8 cellular contexts compared by ENCODE assay signal in genomic region chr12:80937391-80938238, GRCh38. TPM values are rescaled to one million over a fixed set of nuclear protein-coding genes. Genes with fewer than 3 reads are reported as not detected.
DNase-seq lines count a peak whose midpoint lies in the region; ATAC-seq and TF ChIP-seq lines count a peak whose summit lies in the region.

LIN7A (minus strand) TSS chr12:80937934; CDS start chr12:80937722, 212 bp downstream.

- peak; percentile 73 for DNase-seq in DMS 273 (lab: John Stamatoyannopoulos, UW; ENCODE audit: unreplicated experiment)
- peak; percentile 56 for DNase-seq in HuH-7.5 (ENCODE audit: low spot score)
- DNase-seq in WTC11 (ENCODE audit: low spot score): peak; percentile 60
- DNase-seq in left ventricle myocardium superior: peak; percentile 80
- DNase-seq in posterior vena cava (ENCODE audit: low spot score): peak; percentile 82
- no peak for DNase-seq in SW 1271 (lab: John Stamatoyannopoulos, UW)

- no peak for TF ChIP-seq CTCF in WTC11 (IDR thresholded peaks at IDR 0.05)

- CTCF ChIA-PET in WTC11 (lab: Charles Lee): interaction anchor here (0.5 to 2.3 kb wide), 4 partner anchors 100 to 320 kb away, joined by 3 to 9 read pairs (median 6); no protein-coding TSS in a partner anchor

- H3K27me3 Mint-ChIP-seq in WTC11 (ENCODE audit: low read depth): peaks cover 18% of the 10 kb centered on the region

- peak; percentile 14 for ATAC-seq in GM21390 (IDR thresholded peaks at IDR 0.05; ENCODE audit: unreplicated experiment)
- peak; percentile 35 for ATAC-seq in WTC11
- ATAC-seq in left ventricle myocardium superior: peak; percentile 87
- ATAC-seq in HG03025 (IDR thresholded peaks at IDR 0.05; ENCODE audit: low FRiP score, unreplicated experiment): no peak

- no peaks in the 10 kb centered on the region for H3K9me3 Mint-ChIP-seq in WTC11

- POLR2A ChIA-PET in WTC11 (lab: Charles Lee): interaction anchor here (0.8 to 1.2 kb wide), 2 partner anchors 14 to 161 kb away, joined by 3 to 4 read pairs; no protein-coding TSS in a partner anchor

- 0 out of 2 replicates have a peak within 1 kb of the TSS, but pooled peaks have one; percentile 9 for H3K27ac Mint-ChIP-seq in WTC11

- H3K36me3 Mint-ChIP-seq in WTC11: no peaks in the 10 kb centered on the region

- intact Hi-C loops in left ventricle myocardium superior (cut with micrococcal nuclease): loop anchor here (5.0 kb wide), 1 partner anchor 100 kb away; no protein-coding TSS in a partner anchor
- intact Hi-C loops in posterior vena cava (cut with DNase I): no loop called here

- peak within 1 kb of the TSS; percentile 96 for H3K4me3 Mint-ChIP-seq in WTC11

- peaks cover 44% of the 10 kb centered on the region for H3K4me1 Mint-ChIP-seq in WTC11

TF ChIP-seq in WTC11, 78 proteins besides CTCF, POLR2A, EP300 and RAD21:
- TF ChIP-seq, protein P1, sequence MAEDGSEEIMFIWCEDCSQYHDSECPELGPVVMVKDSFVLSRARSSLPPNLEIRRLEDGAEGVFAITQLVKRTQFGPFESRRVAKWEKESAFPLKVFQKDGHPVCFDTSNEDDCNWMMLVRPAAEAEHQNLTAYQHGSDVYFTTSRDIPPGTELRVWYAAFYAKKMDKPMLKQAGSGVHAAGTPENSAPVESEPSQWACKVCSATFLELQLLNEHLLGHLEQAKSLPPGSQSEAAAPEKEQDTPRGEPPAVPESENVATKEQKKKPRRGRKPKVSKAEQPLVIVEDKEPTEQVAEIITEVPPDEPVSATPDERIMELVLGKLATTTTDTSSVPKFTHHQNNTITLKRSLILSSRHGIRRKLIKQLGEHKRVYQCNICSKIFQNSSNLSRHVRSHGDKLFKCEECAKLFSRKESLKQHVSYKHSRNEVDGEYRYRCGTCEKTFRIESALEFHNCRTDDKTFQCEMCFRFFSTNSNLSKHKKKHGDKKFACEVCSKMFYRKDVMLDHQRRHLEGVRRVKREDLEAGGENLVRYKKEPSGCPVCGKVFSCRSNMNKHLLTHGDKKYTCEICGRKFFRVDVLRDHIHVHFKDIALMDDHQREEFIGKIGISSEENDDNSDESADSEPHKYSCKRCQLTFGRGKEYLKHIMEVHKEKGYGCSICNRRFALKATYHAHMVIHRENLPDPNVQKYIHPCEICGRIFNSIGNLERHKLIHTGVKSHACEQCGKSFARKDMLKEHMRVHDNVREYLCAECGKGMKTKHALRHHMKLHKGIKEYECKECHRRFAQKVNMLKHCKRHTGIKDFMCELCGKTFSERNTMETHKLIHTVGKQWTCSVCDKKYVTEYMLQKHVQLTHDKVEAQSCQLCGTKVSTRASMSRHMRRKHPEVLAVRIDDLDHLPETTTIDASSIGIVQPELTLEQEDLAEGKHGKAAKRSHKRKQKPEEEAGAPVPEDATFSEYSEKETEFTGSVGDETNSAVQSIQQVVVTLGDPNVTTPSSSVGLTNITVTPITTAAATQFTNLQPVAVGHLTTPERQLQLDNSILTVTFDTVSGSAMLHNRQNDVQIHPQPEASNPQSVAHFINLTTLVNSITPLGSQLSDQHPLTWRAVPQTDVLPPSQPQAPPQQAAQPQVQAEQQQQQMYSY (CRISPR knock-in tag; IDR thresholded peaks at IDR 0.05): no peak
- TF ChIP-seq JUN (CRISPR knock-in tag; IDR thresholded peaks at IDR 0.05): 0 out of 2 replicates have a peak, but pooled peaks have one; percentile 21

RNA-seq across cellular contexts. Expression of gene LIN7A, which starts in this region (rescaled TPM):
- total RNA-seq in WTC11 (2021) (8.3 to 8.6 TPM (median 8.5 TPM) in 3 replicates), left ventricle myocardium superior (14.4 TPM), posterior vena cava (1 to 10 TPM; 2.4 to 3.6 TPM)

Comparison
In these comparisons a context has a peak if more than half of its experiments do, and no peak if none do; other contexts are left out.
1. DNase-seq: peak in DMS 273 (single experiment), HuH-7.5 (single experiment), WTC11 (single experiment), left ventricle myocardium superior (single experiment) and posterior vena cava (single experiment); none in SW 1271 (0 of 2).